In the genomic region with DNA sequence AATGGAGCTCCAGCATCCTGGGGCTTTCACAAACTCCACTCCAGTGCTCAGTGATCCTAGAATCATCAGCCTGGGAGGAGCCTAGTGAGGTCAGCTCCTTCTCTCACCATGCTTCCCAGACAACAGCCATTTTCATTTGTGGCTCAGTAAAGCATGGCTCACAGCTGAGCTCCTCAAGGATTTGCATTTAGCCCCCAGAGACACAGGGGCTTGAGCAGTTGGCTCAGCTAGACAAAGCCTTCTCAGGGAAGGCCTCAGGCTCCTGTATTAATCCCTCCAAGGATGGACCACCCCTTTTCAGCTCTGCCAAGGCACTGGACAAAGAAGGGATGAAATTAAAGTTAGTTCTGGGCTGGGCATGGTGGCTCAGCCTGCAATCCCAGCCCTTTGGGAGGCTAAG, we compare ENCODE assay signal across 18 cellular contexts. TPM values are rescaled to one million over a fixed set of nuclear protein-coding genes. Genes with fewer than 3 reads are reported as not detected.
DNase-seq lines count a peak whose midpoint lies in the region; ATAC-seq, FAIRE-seq and TF ChIP-seq lines count a peak whose summit lies in the region.
"Had no signal": no experiment of that assay in that cellular context is flagged by ENCODE, and none has a peak within 500 bp of the region (broad histone marks: within the 10 kb centered on the region; RNA-seq: fewer than 3 reads in every experiment).

No MANE protein-coding gene starts in this region.

- H3K9ac ChIP-seq in astrocyte (ENCODE audit: low read length) (no peak overlapping the region), parathyroid adenoma (no peak overlapping the region)
- H3K9ac ChIP-seq: BLaER1 treated with 17β-estradiol and CSF1 and Interleukin-3, amounts not matched to agents 10 nM and 100 nM had no signal

- ATAC-seq in HG02885 (IDR thresholded peaks at IDR 0.05; ENCODE audit: poor library complexity, unreplicated experiment), result no peak
- ATAC-seq: K562 had no signal

- H3K36me3 Mint-ChIP-seq in astrocyte (ENCODE audit: low read depth, unreplicated experiment), result peaks cover 20% of the 10 kb centered on the region

- H3K4me1 Mint-ChIP-seq in astrocyte (ENCODE audit: low read depth, unreplicated experiment), result peaks cover 17% of the 10 kb centered on the region

- DNase-seq in NCI-H2107 treated with DMSO at 0.1 percent for 48 hours (lab: John Stamatoyannopoulos, UW; ENCODE audit: unreplicated experiment) (peak; percentile 37), NCI-H2107 (lab: John Stamatoyannopoulos, UW) (no peak), NCI-H187 treated with DMSO at 0.1 percent for 48 hours (lab: John Stamatoyannopoulos, UW) (peak; percentile 35), astrocyte (ENCODE audit: low read depth) (no peak), NOMO-1 treated with dmso at 0.1 percent for 144 hours (lab: John Stamatoyannopoulos, UW; ENCODE audit: unreplicated experiment) (no peak)
- DNase-seq in central memory CD4-positive, alpha-beta T cell, result no peak
- DNase-seq: 8988T, DMS153, HCEC 1CT, NCI-H1048, NCI-H446, RPMI8226, T-helper 2 cell had no signal

- no peak overlapping the region for H3K4me3 ChIP-seq in astrocyte (ENCODE audit: insufficient read depth, low read depth, low read length)
- no peak overlapping the region for H3K4me3 ChIP-seq in parathyroid adenoma (ENCODE audit: low read depth, low read length)
- H3K4me3 ChIP-seq: BLaER1 treated with 17β-estradiol and CSF1 and Interleukin-3, amounts not matched to agents 10 nM and 100 nM; K562 had no signal

- no peaks in the 10 kb centered on the region for H3K27me3 ChIP-seq in astrocyte (ENCODE audit: insufficient read depth, low read length)
- no peaks in the 10 kb centered on the region for H3K27me3 ChIP-seq in parathyroid adenoma (ENCODE audit: control insufficient read depth, insufficient read depth, low read length)
- H3K27me3 ChIP-seq: BLaER1 treated with 17β-estradiol and CSF1 and Interleukin-3, amounts not matched to agents 10 nM and 100 nM had no signal

- H3K4me2 ChIP-seq in astrocyte (ENCODE audit: low read length) (no peak overlapping the region), parathyroid adenoma (ENCODE audit: low read length) (no peak overlapping the region)
- H3K4me2 ChIP-seq: BLaER1 treated with 17β-estradiol and CSF1 and Interleukin-3, amounts not matched to agents 10 nM and 100 nM had no signal

- H3K27me3 Mint-ChIP-seq in astrocyte (ENCODE audit: low read depth, unreplicated experiment), result no peaks in the 10 kb centered on the region

- TF ChIP-seq CTCF in astrocyte (IDR thresholded peaks at IDR 0.05; ENCODE audit: insufficient read depth, low read depth, low read length) (no peak), parathyroid adenoma (IDR thresholded peaks at IDR 0.05) (no peak)

- H3K4me1 ChIP-seq in astrocyte (ENCODE audit: insufficient read depth, low read length) (no peaks in the 10 kb centered on the region), parathyroid adenoma (peaks cover 17% of the 10 kb centered on the region)

- no peak overlapping the region for H3K4me3 Mint-ChIP-seq in astrocyte (ENCODE audit: unreplicated experiment)

- no peaks in the 10 kb centered on the region for H3K79me2 ChIP-seq in astrocyte (ENCODE audit: insufficient read depth, low read length)
- no peaks in the 10 kb centered on the region for H3K79me2 ChIP-seq in parathyroid adenoma

- H3K9me3 ChIP-seq in astrocyte (ENCODE audit: insufficient read depth, low read depth, low read length), result no peaks in the 10 kb centered on the region
- H3K9me3 ChIP-seq in parathyroid adenoma (ENCODE audit: control insufficient read depth, low read length), result no peaks in the 10 kb centered on the region
- H3K9me3 ChIP-seq: BLaER1 treated with 17β-estradiol and CSF1 and Interleukin-3, amounts not matched to agents 10 nM and 100 nM had no signal

- H2AFZ ChIP-seq in astrocyte (ENCODE audit: low read depth, low read length) (no peak overlapping the region), parathyroid adenoma (no peak overlapping the region)

- peaks cover 38% of the 10 kb centered on the region for H4K20me1 ChIP-seq in astrocyte (ENCODE audit: insufficient read depth, low read length)

- H3K9me3 Mint-ChIP-seq in astrocyte (ENCODE audit: unreplicated experiment), result no peaks in the 10 kb centered on the region

- H3K36me3 ChIP-seq in astrocyte (ENCODE audit: insufficient read depth, low read length), result peaks cover 18% of the 10 kb centered on the region
- H3K36me3 ChIP-seq in parathyroid adenoma (ENCODE audit: control insufficient read depth, insufficient read depth, low read length), result no peaks in the 10 kb centered on the region

- no peak for FAIRE-seq in astrocyte (lab: Jason Lieb, UNC)
- FAIRE-seq: K562 had no signal

- peak overlapping the region; percentile 75 for H3K27ac Mint-ChIP-seq in astrocyte (ENCODE audit: unreplicated experiment)

- no peak overlapping the region for H3K27ac ChIP-seq in astrocyte (ENCODE audit: low read depth, low read length)
- peak overlapping the region; percentile 96 for H3K27ac ChIP-seq in parathyroid adenoma
- H3K27ac ChIP-seq: BLaER1 treated with 17β-estradiol and CSF1 and Interleukin-3, amounts not matched to agents 10 nM and 100 nM; HL-60 had no signal

RNA-seq across cellular contexts. Expression of a gene that starts 39.5 kb away (rescaled TPM):
- 58.3 and 60.5 TPM in 2 replicates for total RNA-seq in astrocyte

Comparison
In these comparisons a context has a peak if more than half of its experiments do, and no peak if none do; other contexts are left out.
1. DNase-seq: peak in NCI-H2107 treated with DMSO at 0.1 percent for 48 hours (single experiment) and NCI-H187 treated with DMSO at 0.1 percent for 48 hours (single experiment); none in NCI-H2107 (single experiment), astrocyte (single experiment), central memory CD4-positive, alpha-beta T cell (single experiment) and NOMO-1 treated with dmso at 0.1 percent for 144 hours (single experiment).